8 cellular contexts compared by ENCODE assay signal in the genomic region with DNA sequence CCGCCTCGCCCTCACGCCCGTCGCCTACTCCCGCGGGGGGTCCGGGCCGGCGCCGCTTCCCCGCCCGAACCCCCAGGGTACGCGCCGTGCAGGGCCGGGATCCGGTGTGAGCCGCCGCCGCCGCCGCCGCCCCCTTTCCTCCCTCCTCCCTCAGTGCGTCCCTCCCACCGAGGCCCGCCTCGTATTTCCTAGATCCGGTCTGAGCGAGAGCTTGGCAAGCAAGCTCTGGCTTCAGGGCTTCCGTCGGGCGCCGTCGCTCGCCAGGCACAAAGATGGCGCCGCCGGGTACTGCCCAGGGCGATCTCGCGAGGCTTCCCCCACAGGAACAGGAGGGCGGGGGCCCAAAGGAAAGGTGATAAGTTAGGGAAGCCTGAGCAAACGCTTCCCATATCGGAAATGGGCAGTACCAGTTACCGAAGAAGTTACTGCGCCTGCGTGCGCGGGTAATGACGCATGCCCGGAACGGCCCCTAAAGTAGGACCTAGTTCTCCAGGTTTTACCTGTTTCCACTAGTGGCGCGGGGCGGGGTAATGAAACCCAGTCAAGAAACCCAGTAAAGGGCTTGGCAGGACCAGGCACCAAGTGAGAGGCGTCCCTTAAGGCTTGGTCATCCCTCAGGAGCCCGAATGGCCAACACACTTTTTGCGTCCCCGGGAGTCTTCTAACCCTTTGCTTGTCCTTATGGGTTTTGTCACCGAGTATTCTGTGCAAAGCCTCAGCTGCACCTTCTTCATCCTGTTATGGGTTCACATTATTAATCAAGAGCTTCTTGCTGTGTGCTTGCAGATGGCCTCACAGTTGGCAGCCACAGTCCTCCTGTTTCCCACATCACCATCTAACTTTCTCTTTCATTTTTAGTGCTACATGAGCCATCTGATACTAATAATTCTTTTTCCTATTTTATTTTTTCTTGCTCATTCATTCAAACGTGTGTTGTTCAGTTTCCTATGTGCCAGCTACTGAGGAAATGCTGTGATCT. TPM values are rescaled to one million over a fixed set of nuclear protein-coding genes. Genes with fewer than 3 reads are reported as not detected.
DNase-seq lines count a peak whose midpoint lies in the region; ATAC-seq, FAIRE-seq and TF ChIP-seq lines count a peak whose summit lies in the region.

TAB3 (minus strand) TSS at position 108 of the 979 bp plus-strand sequence. CDS start 29,666 bp downstream, outside the sequence.

- H4K20me1 ChIP-seq in keratinocyte (ENCODE audit: control insufficient read depth, extremely low read depth, insufficient read depth, low read length) = peaks cover 4% of the 10 kb centered on the region

- H3K36me3 ChIP-seq in keratinocyte (ENCODE audit: control insufficient read depth in 2 of 2, extremely low read depth in 1 of 2, insufficient read depth in 2 of 2, low read length in 2 of 2) = no peaks in the 10 kb centered on the region

- H3K9me3 Mint-ChIP-seq in chondrocyte (ENCODE audit: low read depth) = no peaks in the 10 kb centered on the region

- H2AFZ ChIP-seq in keratinocyte (ENCODE audit: control insufficient read depth, low read length) = peak within 1 kb of the TSS; percentile 57

- H3K27me3 Mint-ChIP-seq in chondrocyte (ENCODE audit: low read depth) = no peaks in the 10 kb centered on the region

- peak within 1 kb of the TSS; percentile 79 for H3K4me3 Mint-ChIP-seq in chondrocyte (ENCODE audit: unreplicated experiment)

- H3K27me3 ChIP-seq in keratinocyte (ENCODE audit: control insufficient read depth, extremely low read depth, insufficient read depth, low read length) = no peaks in the 10 kb centered on the region

- peak within 1 kb of the TSS; percentile 85 for H3K9ac ChIP-seq in keratinocyte (ENCODE audit: control insufficient read depth, extremely low read depth, insufficient read depth, low read length)

- peaks cover 23% of the 10 kb centered on the region for H3K4me1 ChIP-seq in keratinocyte (ENCODE audit: control insufficient read depth, extremely low read depth, insufficient read depth, low read length)

- H3K4me3 ChIP-seq in keratinocyte (ENCODE audit: control insufficient read depth in 2 of 3, extremely low read depth in 1 of 3, insufficient read depth in 2 of 3, low read depth in 1 of 3, low read length in 3 of 3) = peak within 1 kb of the TSS; percentile 63 to 79 (median 72)

- ATAC-seq in HG03432 (IDR thresholded peaks at IDR 0.05; ENCODE audit: unreplicated experiment) = peak; percentile 94

- peak; percentile 91 for DNase-seq in AG20443 (ENCODE audit: low spot score)
- peak; percentile 92 for DNase-seq in NCI-H510A (lab: John Stamatoyannopoulos, UW)
- peak; percentile 91 for DNase-seq in activated CD4-positive, alpha-beta T cell treated with anti-CD3 and anti-CD28 coated beads for 1 hour
- peak; percentile 97 for DNase-seq in chondrocyte (ENCODE audit: low spot score)
- DNase-seq in keratinocyte (ENCODE audit: low read depth, low spot score) = peak; percentile 75
- DNase-seq in stimulated activated CD4-positive, alpha-beta T cell treated with anti-CD3 and anti-CD28 coated beads, Interleukin-15, amount 100 ng/mL, for 1 hour (ENCODE audit: low read depth in 1 of 2, low spot score in 1 of 2) = peak; percentile 81 to 83

- no peaks in the 10 kb centered on the region for H3K36me3 Mint-ChIP-seq in chondrocyte (ENCODE audit: low read depth)

- peak; percentile 5 for FAIRE-seq in keratinocyte (lab: Jason Lieb, UNC)

- H3K27ac Mint-ChIP-seq in chondrocyte (ENCODE audit: unreplicated experiment) = peak within 1 kb of the TSS; percentile 94

- H3K4me2 ChIP-seq in keratinocyte (ENCODE audit: control insufficient read depth, extremely low read depth, insufficient read depth, low read depth, low read length) = peak within 1 kb of the TSS; percentile 88

- dilution Hi-C loops in keratinocyte (cut with MboI; ENCODE audit: extremely low pct_ligation_motif_present, low sequenced_read_pairs) = no loop called here

- peak; percentile 55 for TF ChIP-seq POLR2A in GM19099 (IDR thresholded peaks at IDR 0.05; ENCODE audit: extremely low read depth, insufficient read length, low read depth)

- H3K4me1 Mint-ChIP-seq in chondrocyte (ENCODE audit: low read depth) = peaks cover 6% of the 10 kb centered on the region

- H3K27ac ChIP-seq in keratinocyte (ENCODE audit: control insufficient read depth, insufficient read depth, low read length) = peak within 1 kb of the TSS; percentile 71

- peaks cover 43% of the 10 kb centered on the region for H3K79me2 ChIP-seq in keratinocyte (ENCODE audit: control insufficient read depth, insufficient read depth, low read length)

- H3K9me3 ChIP-seq in keratinocyte (ENCODE audit: control insufficient read depth, low read depth, low read length) = no peaks in the 10 kb centered on the region

- TF ChIP-seq CTCF in chondrocyte (IDR thresholded peaks at IDR 0.05) (no peak), keratinocyte (optimal IDR thresholded peaks at IDR 0.05 in 1 of 3, IDR thresholded peaks at IDR 0.05 in 1 of 3, conservative IDR thresholded peaks at IDR 0.05 in 1 of 3; ENCODE audit: extremely low read depth in 1 of 3, insufficient read depth in 2 of 3, low read length in 3 of 3) (no peak)

- H3K9me1 ChIP-seq in keratinocyte (ENCODE audit: control insufficient read depth, extremely low read depth, insufficient read depth, low read length) = no peaks in the 10 kb centered on the region

RNA-seq across cellular contexts. Expression of gene TAB3, which starts in this region (rescaled TPM):
- total RNA-seq in chondrocyte = 9.2 to 10.5 TPM (median 9.8 TPM) in 3 replicates
- polyA plus RNA-seq in keratinocyte = 21.2 to 29.3 TPM (median 25.5 TPM) in 3 replicates
- 6.1 TPM for polyA plus RNA-seq in keratinocyte (2011; ENCODE audit: low read depth)
- 14.7 and 26.2 TPM in 2 replicates for polyA plus RNA-seq in keratinocyte (2011; cell fraction: cytosol; rRNA removed)
- 27.8 and 38.1 TPM in 2 replicates for polyA plus RNA-seq in keratinocyte (2011; cell fraction: nucleus; rRNA removed)
- 13.0 and 20.5 TPM in 2 replicates for polyA plus RNA-seq in keratinocyte (2012; ENCODE audit: low replicate concordance)
- 17.0 to 38.7 TPM (median 24.9 TPM) in 3 replicates for polyA minus RNA-seq in keratinocyte
- 14.6 TPM for polyA minus RNA-seq in keratinocyte (2011; cell fraction: cytosol; rRNA and poly(A)+ RNA removed)
- 17.5 and 24.2 TPM in 2 replicates for polyA minus RNA-seq in keratinocyte (2011; cell fraction: nucleus; rRNA and poly(A)+ RNA removed)

Comparison
In these comparisons a context has a peak if more than half of its experiments do, and no peak if none do; other contexts are left out.
1. Peak in every context shown above with its lines: DNase-seq, ATAC-seq, H3K4me3 ChIP-seq and H3K27ac ChIP-seq.